Comparison of ENCODE assay signal across 12 cellular contexts in the genomic region with DNA sequence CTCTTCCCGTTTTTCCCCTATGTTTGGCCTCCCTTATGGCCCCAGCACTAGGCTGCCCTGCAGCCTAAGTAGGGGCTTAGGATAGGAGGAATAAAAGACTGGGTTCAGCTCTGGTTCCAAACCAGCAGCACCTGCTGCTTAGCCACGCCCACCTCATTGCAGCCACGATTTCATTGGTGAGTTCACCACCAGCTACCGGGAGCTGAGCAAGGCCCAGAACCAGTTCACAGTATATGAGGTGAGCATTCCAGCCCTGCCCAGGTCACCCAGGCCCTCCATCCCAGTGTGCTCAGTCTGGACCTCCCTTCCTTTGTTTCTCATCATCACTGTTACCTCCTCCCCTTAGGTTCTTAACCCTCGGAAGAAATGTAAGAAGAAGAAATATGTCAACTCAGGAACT. TPM values are rescaled to one million over a fixed set of nuclear protein-coding genes. Genes with fewer than 3 reads are reported as not detected.
DNase-seq lines count a peak whose midpoint lies in the region; ATAC-seq and TF ChIP-seq lines count a peak whose summit lies in the region.
"Had no signal": no experiment of that assay in that cellular context is flagged by ENCODE, and none has a peak within 500 bp of the region (broad histone marks: within the 10 kb centered on the region; RNA-seq: fewer than 3 reads in every experiment).

No MANE protein-coding gene starts in this region.

- peaks cover 15% of the 10 kb centered on the region for H3K4me1 Mint-ChIP-seq in Calu3 (ENCODE audit: low read depth, unreplicated experiment)

- no peak overlapping the region for H3K27ac Mint-ChIP-seq in Calu3 (ENCODE audit: unreplicated experiment)

- no peak overlapping the region for H2BK15ac ChIP-seq in mesenchymal stem cell (ENCODE audit: low read depth, poor library complexity, severe bottlenecking)

- H3K18ac ChIP-seq in mesenchymal stem cell (ENCODE audit: low read depth in 1 of 2, low read length in 2 of 2) = no peak overlapping the region

- H2BK12ac ChIP-seq in mesenchymal stem cell (ENCODE audit: low read length in 2 of 2) = no peak overlapping the region

- H2BK120ac ChIP-seq in mesenchymal stem cell (ENCODE audit: low read depth, low read length) = no peak overlapping the region

- H3K23ac ChIP-seq in mesenchymal stem cell (ENCODE audit: low read length in 2 of 2) = no peak overlapping the region

- ATAC-seq in GM21390 (IDR thresholded peaks at IDR 0.05; ENCODE audit: unreplicated experiment) (no peak), HG03521 (IDR thresholded peaks at IDR 0.05; ENCODE audit: unreplicated experiment) (no peak)

- H3K9me3 ChIP-seq in adrenal gland (replicated peaks in 1 of 3) (no peaks in the 10 kb centered on the region), mesenchymal stem cell (ENCODE audit: control insufficient read depth, low read length) (no peaks in the 10 kb centered on the region)
- H3K9me3 ChIP-seq: testis had no signal

- H2AK5ac ChIP-seq in mesenchymal stem cell (ENCODE audit: low read length, severe bottlenecking) = no peak overlapping the region

- TF ChIP-seq CTCF in Calu3 (IDR thresholded peaks at IDR 0.05; ENCODE audit: unreplicated experiment) (no peak), HL-60 (IDR thresholded peaks at IDR 0.05; ENCODE audit: insufficient read depth, low read length) (no peak), adrenal gland (IDR thresholded peaks at IDR 0.05) (no peak)

- CTCF ChIA-PET in Calu3 (lab: Charles Lee) = interaction anchor here (0.6 to 1.9 kb wide), 4 partner anchors 13 to 362 kb away, joined by 3 to 10 read pairs (median 6); no protein-coding TSS in a partner anchor

- H3K4me3 ChIP-seq in HL-60 (replicated peaks; ENCODE audit: insufficient read depth, low read length) = no peak overlapping the region
- H3K4me3 ChIP-seq in adrenal gland = no peak overlapping the region
- no peak overlapping the region for H3K4me3 ChIP-seq in mesenchymal stem cell (ENCODE audit: insufficient read depth in 1 of 2, low read depth in 1 of 2, low read length in 2 of 2)
- H3K4me3 ChIP-seq: testis had no signal

- no peak overlapping the region for H3K4me3 Mint-ChIP-seq in Calu3 (ENCODE audit: low read depth, unreplicated experiment)
- H3K4me3 Mint-ChIP-seq: naive thymus-derived CD8-positive, alpha-beta T cell had no signal

- no peak overlapping the region for H2BK5ac ChIP-seq in mesenchymal stem cell (ENCODE audit: low read depth, low read length, poor library complexity, severe bottlenecking)

- H3K4me1 ChIP-seq in adrenal gland (replicated peaks in 1 of 2) = peaks cover 4 to 10% of the 10 kb centered on the region in 2 donors
- peaks cover 1% of the 10 kb centered on the region for H3K4me1 ChIP-seq in mesenchymal stem cell (ENCODE audit: control insufficient read depth, insufficient read depth, low read depth, low read length)
- H3K4me1 ChIP-seq: testis had no signal

- no peak overlapping the region for H4K8ac ChIP-seq in mesenchymal stem cell (ENCODE audit: low read length)

- no peak overlapping the region for H3K4ac ChIP-seq in mesenchymal stem cell (ENCODE audit: low read depth in 1 of 2, low read length in 2 of 2)

- H3K27me3 ChIP-seq in HL-60 (ENCODE audit: insufficient read depth, poor library complexity, severe bottlenecking) (no peaks in the 10 kb centered on the region), adrenal gland (no peaks in the 10 kb centered on the region), mesenchymal stem cell (ENCODE audit: control insufficient read depth in 1 of 2, insufficient read depth in 1 of 2, low read length in 2 of 2) (peaks cover 27 to 36% of the 10 kb centered on the region in 2 experiments)
- H3K27me3 ChIP-seq: testis had no signal

- H3K36me3 Mint-ChIP-seq in Calu3 (ENCODE audit: insufficient read depth, unreplicated experiment) = no peaks in the 10 kb centered on the region
- H3K36me3 Mint-ChIP-seq: naive thymus-derived CD8-positive, alpha-beta T cell had no signal

- TF ChIP-seq POLR2A in adrenal gland (IDR thresholded peaks at IDR 0.05) = no peak

- H3K4me2 ChIP-seq in mesenchymal stem cell (ENCODE audit: low read length, poor library complexity, severe bottlenecking) = no peak overlapping the region

- H3K27ac ChIP-seq in HL-60 (replicated peaks) (peak overlapping the region; percentile 68), adrenal gland (peak overlapping the region in 3 of 5 donors; percentile 23 to 61 (median 37)), mesenchymal stem cell (ENCODE audit: low read length, poor library complexity, severe bottlenecking) (no peak overlapping the region)
- H3K27ac ChIP-seq: testis had no signal

- H4K91ac ChIP-seq in mesenchymal stem cell (ENCODE audit: low read length) = no peak overlapping the region

- H3K36me3 ChIP-seq in adrenal gland (replicated peaks in 1 of 2) = no peaks in the 10 kb centered on the region
- no peaks in the 10 kb centered on the region for H3K36me3 ChIP-seq in mesenchymal stem cell (ENCODE audit: control insufficient read depth in 1 of 2, insufficient read depth in 2 of 2, low read depth in 1 of 2, low read length in 2 of 2)

- no peak overlapping the region for H2AFZ ChIP-seq in mesenchymal stem cell (ENCODE audit: low read depth, low read length)

- H3K27me3 Mint-ChIP-seq in Calu3 (ENCODE audit: unreplicated experiment) = peaks cover 60% of the 10 kb centered on the region

- no peaks in the 10 kb centered on the region for H3K79me1 ChIP-seq in mesenchymal stem cell (replicated peaks; ENCODE audit: low read length, poor library complexity, severe bottlenecking)

- no peak overlapping the region for H3K14ac ChIP-seq in mesenchymal stem cell (ENCODE audit: low read length in 2 of 2)

- H3K9ac ChIP-seq in mesenchymal stem cell (ENCODE audit: low read length) = peak overlapping the region; percentile 48

- intact Hi-C loops in Calu3 (cut with micrococcal nuclease; ENCODE audit: unreplicated experiment) = loop anchor here (5.0 kb wide), 1 partner anchor 77 kb away; the partner anchor contains the start of genes ARPC4 and TADA3
- intact Hi-C loops in adrenal gland (cut with DNase I) = no loop called here

- H3K9me3 Mint-ChIP-seq in Calu3 (ENCODE audit: low read depth, unreplicated experiment) = no peaks in the 10 kb centered on the region
- H3K9me3 Mint-ChIP-seq: naive thymus-derived CD8-positive, alpha-beta T cell had no signal

- BruUV-seq in Calu3 (replicated peaks; lab: Mats Ljungman, UMichigan) = no TSS peak

- 18 to 30% (median 25%) methylated on average over 3 to 5 of the region's 5 CpGs for whole genome bisulfite sequencing in adrenal gland, 4 donors
- 38% methylated on average over 5 of the region's 5 CpGs for WGBS in mesenchymal stem cell

- DNase-seq in Calu3 (peak; percentile 46), HL-60 (ENCODE audit: low read depth in 1 of 2, low spot score in 1 of 2) (peak in 1 of 2 experiments; percentile 41), adrenal gland (no peak), mesenchymal stem cell (no peak), GOT3 (lab: John Stamatoyannopoulos, UW) (no peak), epidermal melanocyte (ENCODE audit: insufficient read length, low spot score) (no peak)
- DNase-seq: central memory CD4-positive, alpha-beta T cell; NCI-H2171 treated with DMSO at 0.1 percent for 48 hours had no signal

RNA-seq across cellular contexts. Expression of gene CPNE9, which starts 11.5 kb away (rescaled TPM):
- not detected in 2 replicates for total RNA-seq in Calu3 (2022)
- 1 to 10 TPM in 4 of 8 donors, under 1 TPM in 3, not detected in 1; 0.26 to 2.1 (median 1.2) TPM for total RNA-seq in adrenal gland
- polyA plus RNA-seq in adrenal gland = 1 to 10 TPM; 1.6 to 9.2 (median 4.0) TPM
- polyA plus RNA-seq in mesenchymal stem cell (2013, experiment 1 of 2) = not detected
- polyA plus RNA-seq in mesenchymal stem cell (2013, experiment 2 of 2) = 0.03 TPM
- polyA plus RNA-seq: naive thymus-derived CD8-positive, alpha-beta T cell had no signal

RNA-seq across cellular contexts. Expression of gene BRPF1, which starts 16.4 kb away (rescaled TPM):
- total RNA-seq in Calu3 (2022) (19.8 and 20.4 TPM in 2 replicates), adrenal gland (10 to 100 TPM; 14.0 to 18.7 (median 16.4) TPM)
- 10 to 100 TPM in 2 of 3 donors, 1 to 10 TPM in 1; 7.4 to 14.6 (median 12.4) TPM for polyA plus RNA-seq in adrenal gland
- polyA plus RNA-seq in mesenchymal stem cell (2013, experiment 1 of 2) = 7.8 TPM
- polyA plus RNA-seq in mesenchymal stem cell (2013, experiment 2 of 2) = 7.6 TPM

RNA-seq across cellular contexts. Expression of gene OGG1, which starts 34.6 kb away (rescaled TPM):
- total RNA-seq in Calu3 (2022) = 17.1 and 21.8 TPM in 2 replicates
- total RNA-seq in adrenal gland = 10 to 100 TPM; 13.3 to 34.9 (median 22.0) TPM
- polyA plus RNA-seq in adrenal gland = 10 to 100 TPM; 16.0 to 25.6 (median 21.2) TPM
- 26.5 TPM for polyA plus RNA-seq in mesenchymal stem cell (2013, experiment 1 of 2)
- 25.0 TPM for polyA plus RNA-seq in mesenchymal stem cell (2013, experiment 2 of 2)

RNA-seq across cellular contexts. Expression of gene CAMK1, which starts 54.6 kb away (rescaled TPM):
- total RNA-seq in Calu3 (2022) (4.1 and 7.2 TPM in 2 replicates), adrenal gland (100 to 1,000 TPM in 7 of 8 donors, 10 to 100 TPM in 1; 83.1 to 261 (median 176) TPM)
- 100 to 1,000 TPM in 2 of 3 donors, 10 to 100 TPM in 1; 51.5 to 281 (median 260) TPM for polyA plus RNA-seq in adrenal gland
- polyA plus RNA-seq in mesenchymal stem cell (2013, experiment 1 of 2) = 10.6 TPM
- 11.1 TPM for polyA plus RNA-seq in mesenchymal stem cell (2013, experiment 2 of 2)
